2 cellular contexts compared by ENCODE assay signal in genomic region chr10:60828489-60828852, GRCh38.
TF ChIP-seq lines count a peak whose summit lies in the region.

No MANE protein-coding gene starts in this region.

TF ChIP-seq in HepG2, 621 proteins besides CTCF, POLR2A, EP300 and RAD21 (continues in another document):
- TF ChIP-seq ZNF441 (CRISPR knock-in tag; IDR thresholded peaks at IDR 0.05; ENCODE audit: borderline replicate concordance), result no peak
- TF ChIP-seq EHMT2 (IDR thresholded peaks at IDR 0.05; ENCODE audit: borderline replicate concordance, low read depth, low read length), result no peak
- no peak for TF ChIP-seq GRHL1 (CRISPR knock-in tag; conservative IDR thresholded peaks at IDR 0.05)
- no peak for TF ChIP-seq HNRNPL (IDR thresholded peaks at IDR 0.05; ENCODE audit: low read depth, low read length)
- no peak for TF ChIP-seq BCLAF1 (IDR thresholded peaks at IDR 0.05)
- TF ChIP-seq NR2F6 (IDR thresholded peaks at IDR 0.05), result no peak
- no peak for TF ChIP-seq NR2F6 (CRISPR knock-in tag; IDR thresholded peaks at IDR 0.05)
- no peak for TF ChIP-seq MBD4 (IDR thresholded peaks at IDR 0.05; ENCODE audit: borderline replicate concordance, low read length)
- TF ChIP-seq TRIM22 (IDR thresholded peaks at IDR 0.05), result no peak
- TF ChIP-seq ZNF780A (CRISPR knock-in tag; IDR thresholded peaks at IDR 0.05), result no peak
- TF ChIP-seq ZNF180 (CRISPR knock-in tag; IDR thresholded peaks at IDR 0.05; ENCODE audit: borderline replicate concordance, low read depth), result no peak
- no peak for TF ChIP-seq KDM4B (CRISPR knock-in tag; IDR thresholded peaks at IDR 0.05)
- TF ChIP-seq PLSCR1 (CRISPR knock-in tag; IDR thresholded peaks at IDR 0.05; ENCODE audit: borderline replicate concordance), result no peak
- no peak for TF ChIP-seq BHLHE40 (IDR thresholded peaks at IDR 0.05; ENCODE audit: low read length)
- TF ChIP-seq SMAD9 (CRISPR knock-in tag; IDR thresholded peaks at IDR 0.05), result no peak

TF ChIP-seq in K562, 482 proteins besides CTCF, POLR2A, EP300 and RAD21:
- peak; percentile 46; the same call in 1 of the 2 replicates for TF ChIP-seq ATF3 (IDR thresholded peaks at IDR 0.05)
- no peak for TF ChIP-seq ATF3 (CRISPR knock-in tag; conservative IDR thresholded peaks at IDR 0.05)
- no peak for TF ChIP-seq NR2C2 (CRISPR knock-in tag; IDR thresholded peaks at IDR 0.05)
- TF ChIP-seq NR2C2 (tag; IDR thresholded peaks at IDR 0.05), result 0 out of 2 replicates have a peak, but pooled peaks have one; percentile 23
- TF ChIP-seq SIRT6 (IDR thresholded peaks at IDR 0.05; ENCODE audit: low read depth, low read length), result no peak
- no peak for TF ChIP-seq BRCA1 (IDR thresholded peaks at IDR 0.05)
- TF ChIP-seq BRCA1 (CRISPR knock-in tag; IDR thresholded peaks at IDR 0.05), result no peak
- TF ChIP-seq MBD2 (IDR thresholded peaks at IDR 0.05; ENCODE audit: borderline replicate concordance, low read depth), result no peak
- TF ChIP-seq MEIS2 (IDR thresholded peaks at IDR 0.05; ENCODE audit: partially characterized antibody), result peak; percentile 46
- TF ChIP-seq ZKSCAN8 (CRISPR knock-in tag; IDR thresholded peaks at IDR 0.05), result peak; percentile 25; the same call in 1 of the 2 replicates
- TF ChIP-seq FOXK2 (conservative IDR thresholded peaks at IDR 0.05 in 1 of 2, IDR thresholded peaks at IDR 0.05 in 1 of 2; ENCODE audit: low read depth in 2 of 2), result peak; percentile 25 to 27; a peak in 2 of 4 replicates
- no peak for TF ChIP-seq GTF2B (IDR thresholded peaks at IDR 0.05; ENCODE audit: extremely low read depth, insufficient read length)
- TF ChIP-seq CHCHD3 (CRISPR knock-in tag; IDR thresholded peaks at IDR 0.05), result no peak
- peak; percentile 15 for TF ChIP-seq DACH1 (IDR thresholded peaks at IDR 0.05; ENCODE audit: partially characterized antibody)
- TF ChIP-seq ZBTB7A (IDR thresholded peaks at IDR 0.05; ENCODE audit: borderline replicate concordance, control insufficient read depth, low read depth, low read length), result no peak
- peak; percentile 56 for TF ChIP-seq RBM25 (IDR thresholded peaks at IDR 0.05; ENCODE audit: low read depth, low read length, severe bottlenecking)
- TF ChIP-seq ZNF740 (CRISPR knock-in tag; IDR thresholded peaks at IDR 0.05), result no peak
- TF ChIP-seq ZNF740 (tag; IDR thresholded peaks at IDR 0.05), result no peak
- TF ChIP-seq DDX20 (tag; IDR thresholded peaks at IDR 0.05; ENCODE audit: low read depth), result peak; percentile 57; the same call in 1 of the 2 replicates
- peak; percentile 10; the same call in 1 of the 2 replicates for TF ChIP-seq JUN (IDR thresholded peaks at IDR 0.05; ENCODE audit: borderline replicate concordance, low read depth, low read length)
- TF ChIP-seq JUN (CRISPR knock-in tag; IDR thresholded peaks at IDR 0.05; ENCODE audit: borderline replicate concordance), result no peak
- TF ChIP-seq MNT (conservative IDR thresholded peaks at IDR 0.05), result no peak
- no peak for TF ChIP-seq TAF9B (IDR thresholded peaks at IDR 0.05; ENCODE audit: partially characterized antibody)
- 0 out of 2 replicates have a peak, but pooled peaks have one; percentile 10 for TF ChIP-seq FOXJ2 (tag; IDR thresholded peaks at IDR 0.05)
- no peak for TF ChIP-seq BRD4 (IDR thresholded peaks at IDR 0.05)
- 0 out of 4 replicates have a peak, but pooled peaks of 1 of the 2 experiments have one; percentile 12 for TF ChIP-seq KDM1A (IDR thresholded peaks at IDR 0.05)
- peak; percentile 82; the same call in 1 of the 2 replicates for TF ChIP-seq MEF2A (IDR thresholded peaks at IDR 0.05; ENCODE audit: control insufficient read depth, low read depth, low read length)
- no peak for TF ChIP-seq HDAC6 (IDR thresholded peaks at IDR 0.05; ENCODE audit: low read depth, low read length)
- TF ChIP-seq FOSL1 (tag; conservative IDR thresholded peaks at IDR 0.05), result peak; percentile 83
- peak; percentile 96 for TF ChIP-seq MEF2D (tag; conservative IDR thresholded peaks at IDR 0.05; ENCODE audit: low read depth)
- TF ChIP-seq EHMT2 (IDR thresholded peaks at IDR 0.05), result 0 out of 2 replicates have a peak, but pooled peaks have one; percentile 27
- TF ChIP-seq JUND (IDR thresholded peaks at IDR 0.05; ENCODE audit: borderline replicate concordance, low read depth, low read length), result peak; percentile 40; the same call in 1 of the 2 replicates
- TF ChIP-seq JUND (tag; IDR thresholded peaks at IDR 0.05; ENCODE audit: borderline replicate concordance, low read depth, low read length), result no peak; the same call in 1 of the 3 replicates
- no peak for TF ChIP-seq CBX5 (IDR thresholded peaks at IDR 0.05; ENCODE audit: borderline replicate concordance, low read depth)
- no peak for TF ChIP-seq HDAC8 (tag; IDR thresholded peaks at IDR 0.05)
- TF ChIP-seq PRDM10 (IDR thresholded peaks at IDR 0.05; ENCODE audit: partially characterized antibody), result peak; percentile 50
- TF ChIP-seq TBP (optimal IDR thresholded peaks at IDR 0.05; ENCODE audit: low read depth, low read length), result no peak
- 0 out of 2 replicates have a peak, but pooled peaks have one; percentile 32 for TF ChIP-seq NBN (IDR thresholded peaks at IDR 0.05; ENCODE audit: low read depth)
- TF ChIP-seq FOXA3 (CRISPR knock-in tag; conservative IDR thresholded peaks at IDR 0.05 in 1 of 2, IDR thresholded peaks at IDR 0.05 in 1 of 2), result 0 out of 4 replicates have a peak, but pooled peaks of 1 of the 2 experiments have one; percentile 28
